In genomic region chr17:19384723-19385391, GRCh38 we compare ENCODE assay signal across 8 cellular contexts. TPM values are rescaled to one million over a fixed set of nuclear protein-coding genes. Genes with fewer than 3 reads are reported as not detected.
A peak's percentile ranks its signal among the peaks of the same experiment; 100 is the strongest.
DNase-seq lines count a peak whose midpoint lies in the region; ATAC-seq, FAIRE-seq and TF ChIP-seq lines count a peak whose summit lies in the region.

No MANE protein-coding gene starts in this region.

- peaks cover 42 to 58% (median 50%) of the 10 kb centered on the region in 4 donors for H3K36me3 ChIP-seq in stomach

- FAIRE-seq in D721Med (lab: Jason Lieb, UNC), result no peak

- no peak for ATAC-seq in HG02852 (IDR thresholded peaks at IDR 0.05; ENCODE audit: unreplicated experiment)

- TF ChIP-seq POLR2A in stomach (IDR thresholded peaks at IDR 0.05), result no peak

- TF ChIP-seq CTCF in stomach (IDR thresholded peaks at IDR 0.05) (no peak), D721Med (IDR thresholded peaks at IDR 0.05; ENCODE audit: insufficient read depth, missing control alignments) (no peak)

- DNase-seq in HUDEP-2 (lab: John Stamatoyannopoulos, UW; ENCODE audit: unreplicated experiment in 76 of 76) (peak in 75 of 76 experiments; percentile 30 to 95 (median 87)), amniotic epithelial cell (ENCODE audit: low read depth) (peak; percentile 80), hepatic stellate cell (ENCODE audit: low spot score) (peak; percentile 69), stomach (peak; percentile 76), D721Med (ENCODE audit: insufficient read length, low spot score) (no peak), NCI-H345 (lab: John Stamatoyannopoulos, UW) (no peak)
- no peak for DNase-seq in activated CD8-positive, alpha-beta memory T cell treated with anti-CD3 and anti-CD28 coated beads, Interleukin-2, amount 50 U/mL, for 4 hours

- H3K4me1 ChIP-seq in stomach, result peaks cover 65 to 97% (median 86%) of the 10 kb centered on the region in 4 donors

- H3K9me3 ChIP-seq in stomach, result no peaks in the 10 kb centered on the region

- H3K27me3 ChIP-seq in stomach, result no peaks in the 10 kb centered on the region

- intact Hi-C loops in stomach (cut with DNase I; ENCODE audit: low total_unique reads), result no loop called here

- H3K27ac ChIP-seq in stomach, result peak overlapping the region; percentile 40 to 94 (median 89)

- 29 to 35% (median 30%) methylated on average over 11 to 16 of the region's 16 CpGs for WGBS in stomach, 5 donors

- TF ChIP-seq EP300 in stomach (IDR thresholded peaks at IDR 0.05), result peak; percentile 37

- peak overlapping the region; percentile 0 to 15 (median 13) for H3K4me3 ChIP-seq in stomach

RNA-seq across cellular contexts. Expression of gene MFAP4, which starts 2.1 kb away (rescaled TPM):
- 100 to 1,000 TPM in 2 of 5 donors, 10 to 100 TPM in 3; 29.3 to 125 (median 80.5) TPM for total RNA-seq in stomach
- 10 to 100 TPM; 44.0 to 56.4 (median 47.7) TPM for polyA plus RNA-seq in stomach

RNA-seq across cellular contexts. Expression of gene MAPK7, which starts 6.6 kb away (rescaled TPM):
- total RNA-seq in stomach, result 100 to 1,000 TPM in 2 of 5 donors, 10 to 100 TPM in 3; 24.0 to 221 (median 40.2) TPM
- polyA plus RNA-seq in stomach, result 10 to 100 TPM; 10.3 to 13.4 (median 11.3) TPM

RNA-seq across cellular contexts. Expression of gene B9D1, which starts 22.3 kb away (rescaled TPM):
- 10 to 100 TPM in 3 of 5 donors, not detected in 2; 10.9 to 22.8 (median 21.3) TPM for total RNA-seq in stomach
- polyA plus RNA-seq in stomach, result 10 to 100 TPM; 10.9 to 18.4 (median 15.1) TPM

RNA-seq across cellular contexts. Expression of gene RNF112, which starts 26.2 kb away (rescaled TPM):
- total RNA-seq in stomach, result 1 to 10 TPM in 2 of 5 donors, under 1 TPM in 1, not detected in 2; 0.45 to 4.4 (median 1.7) TPM
- 1 to 10 TPM; 2.1 to 5.0 (median 2.2) TPM for polyA plus RNA-seq in stomach

Comparison
In these comparisons a context has a peak if more than half of its experiments do, and no peak if none do; other contexts are left out.
1. DNase-seq: peak in HUDEP-2 (75 of 76), amniotic epithelial cell (single experiment), hepatic stellate cell (single experiment) and stomach (single experiment); none in activated CD8-positive, alpha-beta memory T cell treated with anti-CD3 and anti-CD28 coated beads, Interleukin-2, amount 50 U/mL, for 4 hours (single experiment), D721Med (single experiment) and NCI-H345 (single experiment).